14 cellular contexts compared by ENCODE assay signal in the genomic region with DNA sequence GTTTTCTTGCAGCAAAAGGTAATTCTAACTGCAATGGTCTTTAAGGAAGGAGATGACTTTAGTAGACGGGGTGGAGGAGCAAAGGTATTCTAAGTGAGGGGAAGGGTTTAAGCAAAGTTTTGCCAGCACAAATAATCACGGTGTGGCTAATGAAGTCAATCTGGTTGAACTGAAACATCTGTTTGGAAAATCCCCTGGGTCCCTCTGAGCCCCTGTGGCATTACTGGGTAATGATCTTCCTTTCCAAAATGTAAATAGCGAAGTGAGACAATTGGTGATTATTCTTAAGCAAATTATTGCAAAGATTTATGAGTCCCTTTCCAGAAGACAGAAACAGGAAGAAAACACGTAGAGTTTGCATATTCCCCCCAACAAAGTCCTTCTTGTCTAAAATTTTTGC. TPM values are rescaled to one million over a fixed set of nuclear protein-coding genes. Genes with fewer than 3 reads are reported as not detected.
DNase-seq lines count a peak whose midpoint lies in the region; ATAC-seq, FAIRE-seq and TF ChIP-seq lines count a peak whose summit lies in the region.
"Had no signal": no experiment of that assay in that cellular context is flagged by ENCODE, and none has a peak within 500 bp of the region (broad histone marks: within the 10 kb centered on the region; RNA-seq: fewer than 3 reads in every experiment).

No MANE protein-coding gene starts in this region.

- H3K27me3 ChIP-seq in keratinocyte (ENCODE audit: control insufficient read depth, extremely low read depth, insufficient read depth, low read length): no peaks in the 10 kb centered on the region
- H3K27me3 ChIP-seq: left lung had no signal

- H3K79me2 ChIP-seq in keratinocyte (ENCODE audit: control insufficient read depth, insufficient read depth, low read length): no peaks in the 10 kb centered on the region

- H3K9me1 ChIP-seq in keratinocyte (ENCODE audit: control insufficient read depth, extremely low read depth, insufficient read depth, low read length): no peaks in the 10 kb centered on the region

- peaks cover 11% of the 10 kb centered on the region for H3K27me3 Mint-ChIP-seq in activated CD4-positive, alpha-beta T cell treated with anti-CD3 and anti-CD28 coated beads, Interleukin-2, amount 10 ng/mL, durations not matched to agents 24 days and 14 days

- H3K27ac Mint-ChIP-seq in activated CD4-positive, alpha-beta T cell treated with anti-CD3 and anti-CD28 coated beads, Interleukin-2, amount 10 ng/mL, durations not matched to agents 24 days and 14 days: no peak overlapping the region
- H3K27ac Mint-ChIP-seq: CD8-positive, alpha-beta memory T cell had no signal

- no peak overlapping the region for H3K9ac ChIP-seq in keratinocyte (ENCODE audit: control insufficient read depth, extremely low read depth, insufficient read depth, low read length)

- no peak for TF ChIP-seq CTCF in keratinocyte (optimal IDR thresholded peaks at IDR 0.05 in 1 of 3, IDR thresholded peaks at IDR 0.05 in 1 of 3, conservative IDR thresholded peaks at IDR 0.05 in 1 of 3; ENCODE audit: extremely low read depth in 1 of 3, insufficient read depth in 2 of 3, low read length in 3 of 3)

- peak overlapping the region; percentile 16 for H3K27ac ChIP-seq in keratinocyte (ENCODE audit: control insufficient read depth, insufficient read depth, low read length)
- H3K27ac ChIP-seq: left lung, SJCRH30, VCaP had no signal

- H2AFZ ChIP-seq in keratinocyte (ENCODE audit: control insufficient read depth, low read length): peak overlapping the region; percentile 86

- H3K4me3 ChIP-seq in keratinocyte (ENCODE audit: control insufficient read depth in 2 of 3, extremely low read depth in 1 of 3, insufficient read depth in 2 of 3, low read depth in 1 of 3, low read length in 3 of 3): no peak overlapping the region
- H3K4me3 ChIP-seq: left lung, SJCRH30 had no signal

- H3K4me1 ChIP-seq in keratinocyte (ENCODE audit: control insufficient read depth, extremely low read depth, insufficient read depth, low read length): peaks cover 43% of the 10 kb centered on the region
- H3K4me1 ChIP-seq: left lung, SJCRH30 had no signal

- no peaks in the 10 kb centered on the region for H3K36me3 Mint-ChIP-seq in activated CD4-positive, alpha-beta T cell treated with anti-CD3 and anti-CD28 coated beads, Interleukin-2, amount 10 ng/mL, durations not matched to agents 24 days and 14 days (ENCODE audit: low read depth)
- H3K36me3 Mint-ChIP-seq: CD8-positive, alpha-beta memory T cell had no signal

- no peak overlapping the region for H3K4me3 Mint-ChIP-seq in activated CD4-positive, alpha-beta T cell treated with anti-CD3 and anti-CD28 coated beads, Interleukin-2, amount 10 ng/mL, durations not matched to agents 24 days and 14 days
- H3K4me3 Mint-ChIP-seq: activated T-cell treated with anti-CD3 and anti-CD28 coated beads, Interleukin-2, amount 50 U/mL, for 4 hours; CD8-positive, alpha-beta memory T cell had no signal

- intact Hi-C loops in activated CD4-positive, alpha-beta T cell treated with anti-CD3 and anti-CD28 coated beads, Interleukin-2, amount 10 ng/mL, durations not matched to agents 24 days and 14 days (cut with micrococcal nuclease): no loop called here

- ATAC-seq in GM21576 (IDR thresholded peaks at IDR 0.05; ENCODE audit: unreplicated experiment) (peak; percentile 62), HG03342 (IDR thresholded peaks at IDR 0.05; ENCODE audit: unreplicated experiment) (peak; percentile 70), HG02571 (IDR thresholded peaks at IDR 0.05; ENCODE audit: unreplicated experiment) (no peak)
- ATAC-seq: activated T-cell treated with anti-CD3 and anti-CD28 coated beads, Interleukin-2, amount 50 U/mL, for 4 hours; left lung had no signal

- FAIRE-seq in GM18507 (lab: Jason Lieb, UNC): peak; percentile 76
- FAIRE-seq in keratinocyte (lab: Jason Lieb, UNC): no peak

- peaks cover 2% of the 10 kb centered on the region for H3K9me3 ChIP-seq in keratinocyte (ENCODE audit: control insufficient read depth, low read depth, low read length)
- H3K9me3 ChIP-seq: left lung, SJCRH30 had no signal

- H3K4me2 ChIP-seq in keratinocyte (ENCODE audit: control insufficient read depth, extremely low read depth, insufficient read depth, low read depth, low read length): no peak overlapping the region

- no peaks in the 10 kb centered on the region for H3K4me1 Mint-ChIP-seq in activated CD4-positive, alpha-beta T cell treated with anti-CD3 and anti-CD28 coated beads, Interleukin-2, amount 10 ng/mL, durations not matched to agents 24 days and 14 days
- H3K4me1 Mint-ChIP-seq: CD8-positive, alpha-beta memory T cell had no signal

- DNase-seq in GM18507 (ENCODE audit: extremely low spot score, insufficient read length, low read depth) (no peak), keratinocyte (ENCODE audit: low read depth, low spot score) (no peak), NK-92 (lab: John Stamatoyannopoulos, UW; ENCODE audit: unreplicated experiment) (no peak), NCI-H2196 (lab: John Stamatoyannopoulos, UW; ENCODE audit: unreplicated experiment) (no peak)
- no peak for DNase-seq in activated CD4-positive, alpha-beta T cell treated with anti-CD3 and anti-CD28 coated beads, Interleukin-2, amount 10 ng/mL, durations not matched to agents 24 days and 14 days
- DNase-seq: activated T-cell treated with anti-CD3 and anti-CD28 coated beads, Interleukin-2, amount 50 U/mL, for 4 hours; CD8-positive, alpha-beta memory T cell; left lung; NCI-H526; SJCRH30 had no signal

- dilution Hi-C loops in keratinocyte (cut with MboI; ENCODE audit: extremely low pct_ligation_motif_present, low sequenced_read_pairs): no loop called here

- H3K9me3 Mint-ChIP-seq in activated CD4-positive, alpha-beta T cell treated with anti-CD3 and anti-CD28 coated beads, Interleukin-2, amount 10 ng/mL, durations not matched to agents 24 days and 14 days: no peaks in the 10 kb centered on the region
- H3K9me3 Mint-ChIP-seq: activated T-cell treated with anti-CD3 and anti-CD28 coated beads, Interleukin-2, amount 50 U/mL, for 4 hours; CD8-positive, alpha-beta memory T cell had no signal

- no peaks in the 10 kb centered on the region for H3K36me3 ChIP-seq in keratinocyte (ENCODE audit: control insufficient read depth in 2 of 2, extremely low read depth in 1 of 2, insufficient read depth in 2 of 2, low read length in 2 of 2)
- H3K36me3 ChIP-seq: left lung, SJCRH30 had no signal

- no peaks in the 10 kb centered on the region for H4K20me1 ChIP-seq in keratinocyte (ENCODE audit: control insufficient read depth, extremely low read depth, insufficient read depth, low read length)

RNA-seq across cellular contexts. Expression of a gene that starts 47.2 kb away (rescaled TPM):
- polyA plus RNA-seq in keratinocyte: 1,464 to 2,372 TPM (median 2,189 TPM) in 3 replicates
- 343 TPM for polyA plus RNA-seq in keratinocyte (2011; ENCODE audit: low read depth)
- polyA plus RNA-seq in keratinocyte (2011; cell fraction: cytosol; rRNA removed): 794 and 1,175 TPM in 2 replicates
- polyA plus RNA-seq in keratinocyte (2011; cell fraction: nucleus; rRNA removed): 2,544 and 2,862 TPM in 2 replicates
- 611 and 1,527 TPM in 2 replicates for polyA plus RNA-seq in keratinocyte (2012; ENCODE audit: low replicate concordance)
- 503 to 930 TPM (median 667 TPM) in 3 replicates for polyA minus RNA-seq in keratinocyte
- 726 TPM for polyA minus RNA-seq in keratinocyte (2011; cell fraction: cytosol; rRNA and poly(A)+ RNA removed)
- polyA minus RNA-seq in keratinocyte (2011; cell fraction: nucleus; rRNA and poly(A)+ RNA removed): 610 and 1,073 TPM in 2 replicates
- total RNA-seq in activated CD4-positive, alpha-beta T cell treated with anti-CD3 and anti-CD28 coated beads, Interleukin-2, amount 10 ng/mL, durations not matched to agents 24 days and 14 days: not detected in 2 replicates
- total RNA-seq: activated T-cell treated with anti-CD3 and anti-CD28 coated beads, Interleukin-2, amount 50 U/mL, for 4 hours; CD8-positive, alpha-beta memory T cell; SJCRH30 had no signal
- polyA plus RNA-seq: CD8-positive, alpha-beta memory T cell had no signal
